ENCODE assay signal across 14 cellular contexts in the genomic region with DNA sequence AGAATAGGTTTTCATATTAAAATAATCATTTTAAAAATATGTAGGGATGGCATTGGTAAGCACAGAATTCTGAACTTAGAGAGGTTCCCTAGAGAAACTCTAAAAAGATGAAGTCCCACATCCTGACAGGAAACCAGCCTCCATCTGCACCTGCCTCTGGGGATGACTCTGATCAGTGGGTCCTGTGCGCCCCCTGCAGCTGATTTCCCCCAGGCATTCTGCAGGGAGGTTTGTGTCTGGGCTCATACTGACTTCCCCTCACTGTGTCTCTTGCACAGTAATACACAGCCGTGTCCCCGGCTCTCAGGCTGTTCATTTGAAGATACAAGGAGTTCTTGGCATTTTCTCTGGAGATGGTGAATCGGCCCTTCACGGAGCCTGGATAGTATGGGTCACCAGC.
DNase-seq lines count a peak whose midpoint lies in the region; ATAC-seq and TF ChIP-seq lines count a peak whose summit lies in the region.
"Had no signal": no experiment of that assay in that cellular context is flagged by ENCODE, and none has a peak within 500 bp of the region (broad histone marks: within the 10 kb centered on the region; RNA-seq: fewer than 3 reads in every experiment).

No MANE protein-coding gene starts in this region.

- no peaks in the 10 kb centered on the region for H3K9me2 ChIP-seq in Loucy (replicated peaks; ENCODE audit: low read depth, low read length)

- H3K9me3 Mint-ChIP-seq in CD8-positive, alpha-beta T cell: no peaks in the 10 kb centered on the region
- no peaks in the 10 kb centered on the region for H3K9me3 Mint-ChIP-seq in activated naive CD8-positive, alpha-beta T cell treated with anti-CD3 and anti-CD28 coated beads, Interleukin-2, amount 50 U/mL, for 24 hours

- H3K27ac ChIP-seq in CD8-positive, alpha-beta T cell (ENCODE audit: low read depth, low read length): no peak overlapping the region
- H3K27ac ChIP-seq: SJSA1 had no signal

- H3K27me3 Mint-ChIP-seq in CD8-positive, alpha-beta T cell (ENCODE audit: low read depth): no peaks in the 10 kb centered on the region
- H3K27me3 Mint-ChIP-seq in activated naive CD8-positive, alpha-beta T cell treated with anti-CD3 and anti-CD28 coated beads, Interleukin-2, amount 50 U/mL, for 24 hours: peaks cover 9% of the 10 kb centered on the region
- H3K27me3 Mint-ChIP-seq: progenitor cell of endocrine pancreas had no signal

- H3K27ac Mint-ChIP-seq in CD8-positive, alpha-beta T cell: no peak overlapping the region
- no peak overlapping the region for H3K27ac Mint-ChIP-seq in activated naive CD8-positive, alpha-beta T cell treated with anti-CD3 and anti-CD28 coated beads, Interleukin-2, amount 50 U/mL, for 24 hours
- H3K27ac Mint-ChIP-seq: progenitor cell of endocrine pancreas had no signal

- H3K4me1 Mint-ChIP-seq in CD8-positive, alpha-beta T cell (ENCODE audit: low read depth): peaks cover 22% of the 10 kb centered on the region
- peaks cover 5% of the 10 kb centered on the region for H3K4me1 Mint-ChIP-seq in activated naive CD8-positive, alpha-beta T cell treated with anti-CD3 and anti-CD28 coated beads, Interleukin-2, amount 50 U/mL, for 24 hours

- peak overlapping the region; percentile 50 for H3K4me2 ChIP-seq in Loucy (ENCODE audit: low read depth, low read length, poor library complexity, severe bottlenecking)

- ATAC-seq in CD8-positive, alpha-beta T cell: no peak
- no peak for ATAC-seq in activated naive CD8-positive, alpha-beta T cell treated with anti-CD3 and anti-CD28 coated beads, Interleukin-2, amount 50 U/mL, for 24 hours

- no peaks in the 10 kb centered on the region for H3K36me3 Mint-ChIP-seq in CD8-positive, alpha-beta T cell
- H3K36me3 Mint-ChIP-seq in activated naive CD8-positive, alpha-beta T cell treated with anti-CD3 and anti-CD28 coated beads, Interleukin-2, amount 50 U/mL, for 24 hours (ENCODE audit: low read depth): no peaks in the 10 kb centered on the region

- H3K36me3 ChIP-seq in CD8-positive, alpha-beta T cell (ENCODE audit: insufficient read depth, low read length): no peaks in the 10 kb centered on the region
- H3K36me3 ChIP-seq in Loucy (ENCODE audit: insufficient read depth, low read length): no peaks in the 10 kb centered on the region
- H3K36me3 ChIP-seq: SJSA1 had no signal

- POLR2A ChIA-PET in CD8-positive, alpha-beta T cell (lab: Charles Lee): no interaction called here

- peak; percentile 8 for TF ChIP-seq CTCF in CD8-positive, alpha-beta T cell (IDR thresholded peaks at IDR 0.05)
- peak; percentile 63 for TF ChIP-seq CTCF in Loucy (conservative IDR thresholded peaks at IDR 0.05; ENCODE audit: low read length)

- H2AFZ ChIP-seq in Loucy (ENCODE audit: low read length): no peak overlapping the region

- no peak overlapping the region for H3K4me3 Mint-ChIP-seq in CD8-positive, alpha-beta T cell
- H3K4me3 Mint-ChIP-seq in activated naive CD8-positive, alpha-beta T cell treated with anti-CD3 and anti-CD28 coated beads, Interleukin-2, amount 50 U/mL, for 24 hours: no peak overlapping the region

- peaks cover 19% of the 10 kb centered on the region for H3K4me1 ChIP-seq in CD8-positive, alpha-beta T cell (ENCODE audit: insufficient read depth, low read length)
- peaks cover 35% of the 10 kb centered on the region for H3K4me1 ChIP-seq in Loucy (ENCODE audit: insufficient read depth, low read length, poor library complexity, severe bottlenecking)
- H3K4me1 ChIP-seq: SJSA1 had no signal

- CTCF ChIA-PET in CD8-positive, alpha-beta T cell (lab: Charles Lee): interaction anchor here (1.6 kb wide), 1 partner anchor 81 kb away, joined by 3 read pairs; no protein-coding TSS in a partner anchor

- H3K9ac ChIP-seq in Loucy (ENCODE audit: low read depth, low read length, poor library complexity, severe bottlenecking): peak overlapping the region; percentile 70

- no peak overlapping the region for H3K4me3 ChIP-seq in CD8-positive, alpha-beta T cell (ENCODE audit: low read depth, low read length)
- peak overlapping the region; percentile 35 for H3K4me3 ChIP-seq in Loucy (ENCODE audit: low read length, poor library complexity, severe bottlenecking)
- H3K4me3 ChIP-seq: SJSA1 had no signal

- H3K9me3 ChIP-seq in CD8-positive, alpha-beta T cell (ENCODE audit: low read length): no peaks in the 10 kb centered on the region
- H3K9me3 ChIP-seq in Loucy (ENCODE audit: insufficient read depth, low read depth, low read length): no peaks in the 10 kb centered on the region
- H3K9me3 ChIP-seq: SJSA1 had no signal

- DNase-seq in activated CD4-positive, alpha-beta T cell treated with anti-CD3 and anti-CD28 coated beads for 48 hours: peak; percentile 47
- no peak for DNase-seq in activated CD4-positive, alpha-beta T cell treated with anti-CD3 and anti-CD28 coated beads, Interleukin-2, amount 50 U/mL, for 1 hour
- DNase-seq in CD8-positive, alpha-beta T cell: peak in 5 of 7 experiments; percentile 34 to 57 (median 37)
- DNase-seq in activated naive CD8-positive, alpha-beta T cell treated with anti-CD3 and anti-CD28 coated beads, Interleukin-2, amount 50 U/mL, for 24 hours: peak; percentile 22
- DNase-seq in EL (no peak), hypothalamus (lab: John Stamatoyannopoulos, UW) (no peak), H4 (ENCODE audit: low spot score) (no peak)
- DNase-seq: anterior cingulate cortex, foreskin fibroblast, NCI-H1048, NCI-H2171 treated with DMSO at 0.1 percent for 48 hours had no signal

- no peaks in the 10 kb centered on the region for H3F3A ChIP-seq in Loucy (ENCODE audit: low read depth)

- H3K27me3 ChIP-seq in CD8-positive, alpha-beta T cell (ENCODE audit: insufficient read depth, low read length): no peaks in the 10 kb centered on the region
- H3K27me3 ChIP-seq in Loucy (ENCODE audit: insufficient read depth, low read length, poor library complexity, severe bottlenecking): no peaks in the 10 kb centered on the region
- H3K27me3 ChIP-seq: SJSA1 had no signal

- intact Hi-C loops in CD8-positive, alpha-beta T cell (cut with DNase I, micrococcal nuclease): no loop called here

- no peaks in the 10 kb centered on the region for H3K79me2 ChIP-seq in Loucy (ENCODE audit: insufficient read depth, low read length)

- no peaks in the 10 kb centered on the region for H4K20me1 ChIP-seq in Loucy (ENCODE audit: insufficient read depth, low read length, poor library complexity, severe bottlenecking)

Comparison
In these comparisons a context has a peak if more than half of its experiments do, and no peak if none do; other contexts are left out.
1. DNase-seq: peak in activated CD4-positive, alpha-beta T cell treated with anti-CD3 and anti-CD28 coated beads for 48 hours (single experiment), CD8-positive, alpha-beta T cell (5 of 7) and activated naive CD8-positive, alpha-beta T cell treated with anti-CD3 and anti-CD28 coated beads, Interleukin-2, amount 50 U/mL, for 24 hours (single experiment); none in activated CD4-positive, alpha-beta T cell treated with anti-CD3 and anti-CD28 coated beads, Interleukin-2, amount 50 U/mL, for 1 hour (single experiment), EL (single experiment), hypothalamus (0 of 51) and H4 (single experiment).